Comparison of ENCODE assay signal across 13 cellular contexts in genomic region chr16:66502020-66502913, GRCh38. TPM values are rescaled to one million over a fixed set of nuclear protein-coding genes. Genes with fewer than 3 reads are reported as not detected.
A peak's percentile ranks its signal among the peaks of the same experiment; 100 is the strongest.
DNase-seq lines count a peak whose midpoint lies in the region; ATAC-seq and TF ChIP-seq lines count a peak whose summit lies in the region.
"Had no signal": no experiment of that assay in that cellular context is flagged by ENCODE, and none has a peak within 500 bp of the region (broad histone marks: within the 10 kb centered on the region; RNA-seq: fewer than 3 reads in every experiment).

No MANE protein-coding gene starts in this region.

- TF ChIP-seq CTCF in psoas muscle (IDR thresholded peaks at IDR 0.05) = no peak

- H3K4me2 ChIP-seq in BLaER1 treated with 17β-estradiol and CSF1 and Interleukin-3, amounts not matched to agents 10 nM and 100 nM = peak overlapping the region in 10 of 11 experiments; percentile 3 to 58 (median 34); a peak in 14 of 22 replicates
- H3K4me2 ChIP-seq: smooth muscle cell had no signal

- H3K27ac ChIP-seq in BLaER1 treated with 17β-estradiol and CSF1 and Interleukin-3, amounts not matched to agents 10 nM and 100 nM = peak overlapping the region in 2 of 11 experiments; percentile 18 to 25; a peak in 1 of 22 replicates
- no peak overlapping the region for H3K27ac ChIP-seq in psoas muscle

- peak; percentile 91 for ATAC-seq in Right ventricle myocardium inferior
- ATAC-seq in psoas muscle = peak; percentile 39 to 93 (median 90)

- H3K4me3 ChIP-seq in BLaER1 treated with 17β-estradiol and CSF1 and Interleukin-3, amounts not matched to agents 10 nM and 100 nM = no peak overlapping the region
- no peak overlapping the region for H3K4me3 ChIP-seq in psoas muscle
- H3K4me3 ChIP-seq: smooth muscle cell had no signal

- intact Hi-C loops in Right ventricle myocardium inferior (cut with DNase I) (no loop called here), psoas muscle (cut with DNase I) (no loop called here)

- H3K36me3 ChIP-seq in BLaER1 treated with 17β-estradiol and CSF1 and Interleukin-3, amounts not matched to agents 10 nM and 100 nM = peaks cover 0 to 6% (median 0%) of the 10 kb centered on the region in 11 experiments; a peak in 1 of 22 replicates
- H3K36me3 ChIP-seq in psoas muscle (ENCODE audit: insufficient read depth in 1 of 2, low read depth in 1 of 2) = peaks cover 0 to 6% of the 10 kb centered on the region in 2 donors

- WGBS in psoas muscle, 3 donors = 52 to 68% (median 55%) methylated on average over 12 of the region's 12 CpGs

- H4K20me1 ChIP-seq in BLaER1 treated with 17β-estradiol and CSF1 and Interleukin-3, amounts not matched to agents 10 nM and 100 nM = no peaks in the 10 kb centered on the region

- no peak overlapping the region for H3K9ac ChIP-seq in BLaER1 treated with 17β-estradiol and CSF1 and Interleukin-3, amounts not matched to agents 10 nM and 100 nM

- peaks cover 9 to 23% (median 20%) of the 10 kb centered on the region in 10 experiments; a peak in 17 of 20 replicates for H3K4me1 ChIP-seq in BLaER1 treated with 17β-estradiol and CSF1 and Interleukin-3, amounts not matched to agents 10 nM and 100 nM
- H3K4me1 ChIP-seq in psoas muscle = peaks cover 22% of the 10 kb centered on the region

- H3K9me3 ChIP-seq in BLaER1 treated with 17β-estradiol and CSF1 and Interleukin-3, amounts not matched to agents 10 nM and 100 nM (replicated peaks in 1 of 11) = peaks cover 0 to 3% (median 0%) of the 10 kb centered on the region in 11 experiments; a peak in 1 of 22 replicates
- no peaks in the 10 kb centered on the region for H3K9me3 ChIP-seq in psoas muscle

- DNase-seq in T1000 (lab: John Stamatoyannopoulos, UW) (peak; percentile 22), Right ventricle myocardium inferior (ENCODE audit: missing footprints) (peak; percentile 77), psoas muscle (peak; percentile 76 to 89), glomerular visceral epithelial cell (ENCODE audit: extremely low spot score) (no peak), NCI-H526 treated with DMSO at 0.1 percent for 48 hours (lab: John Stamatoyannopoulos, UW) (no peak), iPS-NIHi11 (ENCODE audit: low spot score) (no peak)
- no peak for DNase-seq in stimulated activated CD4-positive, alpha-beta T cell treated with anti-CD3 and anti-CD28 coated beads, Interleukin-1b, Interleukin-23, amount 100 ng/mL, for 48 hours
- DNase-seq: activated CD4-positive, alpha-beta T cell treated with anti-CD3 and anti-CD28 coated beads, Interleukin-2, amount 50 U/mL, for 1 hour; activated naive CD8-positive, alpha-beta T cell treated with anti-CD3 and anti-CD28 coated beads, Interleukin-2, amount 10 ng/mL, durations not matched to agents 7 days and 5 days; NCI-H2081; stimulated activated CD8-positive, alpha-beta memory T cell treated with anti-CD3 and anti-CD28 coated beads, Interleukin-4, amount 100 ng/mL, for 48 hours had no signal

- no peaks in the 10 kb centered on the region for H3K27me3 ChIP-seq in BLaER1 treated with 17β-estradiol and CSF1 and Interleukin-3, amounts not matched to agents 10 nM and 100 nM
- no peaks in the 10 kb centered on the region for H3K27me3 ChIP-seq in psoas muscle (ENCODE audit: insufficient read depth in 3 of 3, low read length in 2 of 3)

RNA-seq across cellular contexts. Expression of gene TK2, which starts 47.7 kb away (rescaled TPM):
- total RNA-seq in Right ventricle myocardium inferior = 18.6 TPM
- 10 to 100 TPM; 10.0 to 14.7 (median 12.2) TPM for total RNA-seq in psoas muscle
- 1 to 10 TPM; 4.0 to 9.2 (median 7.4) TPM for polyA plus RNA-seq in psoas muscle

RNA-seq across cellular contexts. Expression of gene CKLF, which starts 50.1 kb away (rescaled TPM):
- total RNA-seq in Right ventricle myocardium inferior = 14.7 TPM
- total RNA-seq in psoas muscle = 1 to 10 TPM; 4.1 to 8.7 (median 6.4) TPM
- 10 to 100 TPM in 2 of 3 donors, 1 to 10 TPM in 1; 5.4 to 21.1 (median 14.8) TPM for polyA plus RNA-seq in psoas muscle

Comparison
In these comparisons a context has a peak if more than half of its experiments do, and no peak if none do; other contexts are left out.
1. DNase-seq: peak in T1000 (single experiment), Right ventricle myocardium inferior (single experiment) and psoas muscle (2 of 2); none in glomerular visceral epithelial cell (single experiment), NCI-H526 treated with DMSO at 0.1 percent for 48 hours (single experiment), stimulated activated CD4-positive, alpha-beta T cell treated with anti-CD3 and anti-CD28 coated beads, Interleukin-1b, Interleukin-23, amount 100 ng/mL, for 48 hours (single experiment) and iPS-NIHi11 (single experiment).